ENCODE assay signal across 20 cellular contexts in the genomic region with DNA sequence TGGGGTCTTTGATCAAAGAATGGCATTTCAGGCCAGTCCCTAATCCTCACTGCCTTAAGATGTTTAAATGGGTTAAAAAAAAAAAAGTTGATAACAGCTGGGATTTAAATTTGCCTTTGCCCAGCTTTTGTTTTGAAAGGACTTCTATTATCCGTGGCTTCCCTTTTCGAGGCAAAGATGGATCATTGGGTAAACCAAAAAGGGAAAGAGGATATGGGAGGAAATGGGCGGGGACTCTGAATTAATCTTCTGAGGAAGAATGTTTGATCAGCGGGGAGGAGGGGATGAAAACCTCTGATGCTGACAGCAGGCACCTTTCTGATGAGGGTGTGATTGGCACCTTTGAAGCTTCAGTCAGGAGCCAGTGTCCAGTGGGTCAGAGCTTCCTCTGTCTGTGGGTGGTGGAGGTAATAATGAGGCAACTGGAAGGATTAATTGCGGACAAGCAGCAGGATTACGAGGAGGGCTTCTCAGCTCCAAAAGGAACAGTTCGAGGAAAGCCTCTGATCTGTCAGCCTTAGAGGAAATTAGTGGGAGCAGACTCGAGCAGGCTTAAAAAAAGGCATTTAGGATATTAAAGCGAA.
DNase-seq lines count a peak whose midpoint lies in the region; ATAC-seq and TF ChIP-seq lines count a peak whose summit lies in the region.
"Had no signal": no experiment of that assay in that cellular context is flagged by ENCODE, and none has a peak within 500 bp of the region (broad histone marks: within the 10 kb centered on the region; RNA-seq: fewer than 3 reads in every experiment).

No MANE protein-coding gene starts in this region.

- H3K9ac ChIP-seq in smooth muscle cell (ENCODE audit: low read depth), result no peak overlapping the region
- no peak overlapping the region for H3K9ac ChIP-seq in neuronal stem cell (ENCODE audit: low read depth, low read length, poor library complexity)
- H3K9ac ChIP-seq: KMS-11 had no signal

- H3K4me1 Mint-ChIP-seq in HFFc6 (ENCODE audit: low read depth) (peaks cover 41% of the 10 kb centered on the region), immature natural killer cell (no peaks in the 10 kb centered on the region)
- H3K4me1 Mint-ChIP-seq: stimulated activated naive CD8-positive, alpha-beta T cell treated with anti-CD3 and anti-CD28 coated beads, Interleukin-15, amount 100 ng/mL, for 72 hours had no signal

- H3K27me3 Mint-ChIP-seq in HFFc6 (ENCODE audit: insufficient read depth) (no peaks in the 10 kb centered on the region), immature natural killer cell (ENCODE audit: low read depth in 3 of 3) (peaks cover 0 to 3% (median 1%) of the 10 kb centered on the region in 3 donors)
- H3K27me3 Mint-ChIP-seq: stimulated activated naive CD8-positive, alpha-beta T cell treated with anti-CD3 and anti-CD28 coated beads, Interleukin-15, amount 100 ng/mL, for 72 hours had no signal

- H3K27ac Mint-ChIP-seq in HFFc6 (peak overlapping the region; percentile 22; the same call in 1 of the 2 replicates), immature natural killer cell (no peak overlapping the region)
- H3K27ac Mint-ChIP-seq: stimulated activated naive CD8-positive, alpha-beta T cell treated with anti-CD3 and anti-CD28 coated beads, Interleukin-15, amount 100 ng/mL, for 72 hours had no signal

- no peak for DNase-seq in HFFc6
- DNase-seq in fibroblast of the aortic adventitia (ENCODE audit: low read depth), result peak; percentile 33
- DNase-seq in smooth muscle cell (lab: John Stamatoyannopoulos, UW; ENCODE audit: unreplicated experiment), result no peak
- DNase-seq in immature natural killer cell, result no peak
- no peak for DNase-seq in neuronal stem cell (ENCODE audit: low spot score)
- DNase-seq: activated CD4-positive, alpha-beta T cell treated with anti-CD3 and anti-CD28 coated beads, Interleukin-2, amount 50 U/mL, for 48 hours; activated naive CD4-positive, alpha-beta T cell treated with Interleukin-2 at 50 U/mL for 16 hours; colonic mucosa; gastrocnemius medialis; left colon; mucosa of descending colon; RPMI8226; stimulated activated CD4-positive, alpha-beta T cell treated with anti-CD3 and anti-CD28 coated beads, Interleukin-2, amount 100 ng/mL, for 24 hours; stimulated activated naive CD8-positive, alpha-beta T cell treated with anti-CD3 and anti-CD28 coated beads, Interleukin-15, amount 100 ng/mL, for 72 hours; SW 1271 had no signal

- no peaks in the 10 kb centered on the region for H4K20me1 ChIP-seq in smooth muscle cell (ENCODE audit: low read depth)

- no peak overlapping the region for H2BK12ac ChIP-seq in neuronal stem cell (ENCODE audit: low read length)

- H3K14ac ChIP-seq in neuronal stem cell (ENCODE audit: low read length), result no peak overlapping the region

- no peak overlapping the region for H3K27ac ChIP-seq in smooth muscle cell (ENCODE audit: low read depth)
- no peak overlapping the region for H3K27ac ChIP-seq in neuronal stem cell (replicated peaks; ENCODE audit: low read length)
- H3K27ac ChIP-seq: colonic mucosa, epithelial cell of prostate, gastrocnemius medialis, KMS-11 had no signal

- no peaks in the 10 kb centered on the region for H3K79me2 ChIP-seq in smooth muscle cell (ENCODE audit: low read depth)

- H2AFZ ChIP-seq in smooth muscle cell (ENCODE audit: low read depth) (no peak overlapping the region), neuronal stem cell (ENCODE audit: low read length) (no peak overlapping the region)

- no peak overlapping the region for H2BK15ac ChIP-seq in neuronal stem cell (ENCODE audit: low read length)

- H3K27me3 ChIP-seq in smooth muscle cell (ENCODE audit: low read depth) (no peaks in the 10 kb centered on the region), neuronal stem cell (ENCODE audit: control insufficient read depth in 3 of 3, insufficient read depth in 3 of 3, low read depth in 1 of 3, low read length in 3 of 3) (no peaks in the 10 kb centered on the region)
- H3K27me3 ChIP-seq: colonic mucosa, gastrocnemius medialis had no signal

- H3K4ac ChIP-seq in neuronal stem cell (ENCODE audit: low read length), result no peak overlapping the region

- H3K4me1 ChIP-seq in smooth muscle cell (ENCODE audit: low read depth) (peaks cover 12% of the 10 kb centered on the region), neuronal stem cell (ENCODE audit: control insufficient read depth in 2 of 2, insufficient read depth in 1 of 2, low read depth in 1 of 2, low read length in 2 of 2) (peaks cover 2 to 5% of the 10 kb centered on the region in 2 donors)
- H3K4me1 ChIP-seq: colonic mucosa had no signal

- TF ChIP-seq CTCF in HFFc6 (IDR thresholded peaks at IDR 0.05) (no peak), fibroblast of the aortic adventitia (IDR thresholded peaks at IDR 0.05; ENCODE audit: insufficient read depth, low read length) (no peak), smooth muscle cell (IDR thresholded peaks at IDR 0.05; ENCODE audit: borderline replicate concordance, insufficient read depth, poor library complexity, severe bottlenecking) (no peak)

- H4K8ac ChIP-seq in neuronal stem cell (ENCODE audit: low read depth, low read length), result no peak overlapping the region

- no peaks in the 10 kb centered on the region for H3F3A ChIP-seq in smooth muscle cell (ENCODE audit: low read depth)

- 38% methylated on average over 9 of the region's 9 CpGs for WGBS in smooth muscle cell (ENCODE audit: low lambda C conversion rate)
- no CpG with 5 or more reads among the region's 9 CpGs for WGBS in neuronal stem cell (ENCODE audit: extremely low coverage in 2 of 2, insufficient read length in 2 of 2, insufficient replicate concordance in 1 of 2), 2 donors

- peak; percentile 18 for ATAC-seq in SK-N-SH treated with all-trans-retinoic acid at 6 μM for 48 hours
- no peak for ATAC-seq in HG02970 (IDR thresholded peaks at IDR 0.05; ENCODE audit: low FRiP score, unreplicated experiment)
- ATAC-seq in GM19324 (IDR thresholded peaks at IDR 0.05; ENCODE audit: low FRiP score, unreplicated experiment), result no peak
- ATAC-seq: gastrocnemius medialis; left colon; mucosa of descending colon; stimulated activated naive CD8-positive, alpha-beta T cell treated with anti-CD3 and anti-CD28 coated beads, Interleukin-15, amount 100 ng/mL, for 72 hours had no signal

- no peaks in the 10 kb centered on the region for H3K9me3 ChIP-seq in smooth muscle cell (replicated peaks; ENCODE audit: low read depth)
- H3K9me3 ChIP-seq in neuronal stem cell (replicated peaks in 1 of 2; ENCODE audit: control insufficient read depth in 2 of 2, insufficient read depth in 1 of 2, low read depth in 1 of 2, low read length in 2 of 2), result no peaks in the 10 kb centered on the region
- H3K9me3 ChIP-seq: colonic mucosa, gastrocnemius medialis, mucosa of descending colon had no signal

- H3K4me2 ChIP-seq in smooth muscle cell (peak overlapping the region; percentile 35), neuronal stem cell (ENCODE audit: insufficient read depth, low read length, poor library complexity, severe bottlenecking) (no peak overlapping the region)
- H3K4me2 ChIP-seq: KMS-11 had no signal

- H3K4me3 Mint-ChIP-seq in HFFc6 (peak overlapping the region; percentile 32; the same call in 1 of the 2 replicates), immature natural killer cell (no peak overlapping the region)
- H3K4me3 Mint-ChIP-seq: stimulated activated naive CD8-positive, alpha-beta T cell treated with anti-CD3 and anti-CD28 coated beads, Interleukin-15, amount 100 ng/mL, for 72 hours had no signal

- peaks cover 7% of the 10 kb centered on the region for H3K36me3 Mint-ChIP-seq in HFFc6 (ENCODE audit: low read depth)
- no peaks in the 10 kb centered on the region for H3K36me3 Mint-ChIP-seq in immature natural killer cell

- H4K91ac ChIP-seq in neuronal stem cell (ENCODE audit: low read depth, low read length, poor library complexity), result no peak overlapping the region

- no peak overlapping the region for H3K4me3 ChIP-seq in fibroblast of the aortic adventitia (ENCODE audit: low read depth, low read length)
- no peak overlapping the region for H3K4me3 ChIP-seq in smooth muscle cell
- H3K4me3 ChIP-seq in neuronal stem cell (ENCODE audit: low read length in 2 of 2), result no peak overlapping the region
- H3K4me3 ChIP-seq: colonic mucosa, gastrocnemius medialis, mucosa of descending colon had no signal

- H3K79me1 ChIP-seq in neuronal stem cell (ENCODE audit: low read depth, low read length), result no peaks in the 10 kb centered on the region

- no peak overlapping the region for H2AK5ac ChIP-seq in neuronal stem cell (ENCODE audit: low read depth, low read length)

- H3K36me3 ChIP-seq in smooth muscle cell (ENCODE audit: low read depth), result no peaks in the 10 kb centered on the region
- no peaks in the 10 kb centered on the region for H3K36me3 ChIP-seq in neuronal stem cell (replicated peaks in 1 of 2; ENCODE audit: control insufficient read depth in 2 of 2, insufficient read depth in 2 of 2, low read length in 2 of 2)
- H3K36me3 ChIP-seq: colonic mucosa, gastrocnemius medialis had no signal

- H3K18ac ChIP-seq in neuronal stem cell (ENCODE audit: low read length), result no peak overlapping the region

- H2BK5ac ChIP-seq in neuronal stem cell (ENCODE audit: low read length), result no peak overlapping the region

- no peaks in the 10 kb centered on the region for H3K9me3 Mint-ChIP-seq in HFFc6
- H3K9me3 Mint-ChIP-seq in immature natural killer cell, result no peaks in the 10 kb centered on the region
- H3K9me3 Mint-ChIP-seq: stimulated activated naive CD8-positive, alpha-beta T cell treated with anti-CD3 and anti-CD28 coated beads, Interleukin-15, amount 100 ng/mL, for 72 hours had no signal

- H2BK120ac ChIP-seq in neuronal stem cell (ENCODE audit: low read depth, low read length), result no peak overlapping the region

- no peak overlapping the region for H3K23ac ChIP-seq in neuronal stem cell (ENCODE audit: low read depth, low read length, poor library complexity)

TF ChIP-seq in SK-N-SH treated with all-trans-retinoic acid at 6 μM for 48 hours, 23 proteins besides CTCF, POLR2A, EP300 and RAD21 (continues in another document):
- no peak for TF ChIP-seq ARNTL (CRISPR knock-in tag; IDR thresholded peaks at IDR 0.05; ENCODE audit: borderline replicate concordance, low read depth)
- TF ChIP-seq, protein P1, sequence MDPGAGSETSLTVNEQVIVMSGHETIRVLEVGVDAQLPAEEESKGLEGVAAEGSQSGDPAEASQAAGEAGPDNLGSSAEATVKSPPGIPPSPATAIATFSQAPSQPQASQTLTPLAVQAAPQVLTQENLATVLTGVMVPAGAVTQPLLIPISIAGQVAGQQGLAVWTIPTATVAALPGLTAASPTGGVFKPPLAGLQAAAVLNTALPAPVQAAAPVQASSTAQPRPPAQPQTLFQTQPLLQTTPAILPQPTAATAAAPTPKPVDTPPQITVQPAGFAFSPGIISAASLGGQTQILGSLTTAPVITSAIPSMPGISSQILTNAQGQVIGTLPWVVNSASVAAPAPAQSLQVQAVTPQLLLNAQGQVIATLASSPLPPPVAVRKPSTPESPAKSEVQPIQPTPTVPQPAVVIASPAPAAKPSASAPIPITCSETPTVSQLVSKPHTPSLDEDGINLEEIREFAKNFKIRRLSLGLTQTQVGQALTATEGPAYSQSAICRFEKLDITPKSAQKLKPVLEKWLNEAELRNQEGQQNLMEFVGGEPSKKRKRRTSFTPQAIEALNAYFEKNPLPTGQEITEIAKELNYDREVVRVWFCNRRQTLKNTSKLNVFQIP (CRISPR knock-in tag; IDR thresholded peaks at IDR 0.05; ENCODE audit: borderline replicate concordance, low read depth), result no peak
